Comparison of ENCODE assay signal across 9 cellular contexts in the genomic region with DNA sequence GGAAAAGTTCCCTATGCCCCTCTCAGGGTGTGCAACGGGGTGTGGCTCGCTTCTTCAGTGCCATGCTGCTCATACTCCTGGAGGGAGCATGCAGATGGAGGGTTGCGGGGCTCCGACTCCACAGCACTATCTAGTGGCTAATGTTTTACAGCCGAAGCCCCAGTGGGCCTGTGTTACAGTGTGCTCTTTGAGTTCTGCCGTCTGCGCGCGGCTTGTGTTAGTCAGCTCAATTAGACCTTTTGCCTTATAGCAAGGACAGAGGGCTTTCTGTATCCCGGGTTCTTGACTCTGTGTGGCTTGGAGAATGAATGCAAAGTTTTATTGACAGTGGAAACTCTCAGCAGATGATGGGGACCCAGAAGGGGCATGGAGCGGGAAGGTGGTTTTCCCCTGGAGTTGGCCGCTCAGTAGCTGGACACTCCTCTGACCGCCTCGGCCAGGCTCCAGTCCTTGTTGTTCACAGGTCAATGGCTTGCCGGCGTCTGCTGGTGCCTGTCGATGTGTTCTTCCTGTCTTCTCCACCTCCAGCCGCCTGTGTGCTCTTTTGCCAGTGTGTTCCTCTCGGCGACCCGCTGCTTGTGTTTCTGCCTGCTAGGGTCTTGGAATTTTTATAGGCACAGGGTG.
DNase-seq lines count a peak whose midpoint lies in the region; ATAC-seq, FAIRE-seq and TF ChIP-seq lines count a peak whose summit lies in the region.
"Had no signal": no experiment of that assay in that cellular context is flagged by ENCODE, and none has a peak within 500 bp of the region (broad histone marks: within the 10 kb centered on the region; RNA-seq: fewer than 3 reads in every experiment).

No MANE protein-coding gene starts in this region.

- H3K36me3 Mint-ChIP-seq in activated T-cell treated with anti-CD3 and anti-CD28 coated beads, Interleukin-2, amount 50 U/mL, for 24 hours (ENCODE audit: low read depth): no peaks in the 10 kb centered on the region

- no peaks in the 10 kb centered on the region for H3F3A ChIP-seq in DOHH2 (ENCODE audit: control insufficient read depth, insufficient read depth)

- H3K79me2 ChIP-seq in DOHH2 (ENCODE audit: control insufficient read depth, low read length) (no peaks in the 10 kb centered on the region), K562 (ENCODE audit: control insufficient read depth, insufficient read depth, low read length) (no peaks in the 10 kb centered on the region)

- ATAC-seq in K562 (peak; percentile 79), left lobe of liver (peak; percentile 91), HG02678 (IDR thresholded peaks at IDR 0.05; ENCODE audit: unreplicated experiment) (no peak)

- no peak overlapping the region for H3K4me3 Mint-ChIP-seq in activated T-cell treated with anti-CD3 and anti-CD28 coated beads, Interleukin-2, amount 50 U/mL, for 24 hours

- no peaks in the 10 kb centered on the region for H3K4me1 Mint-ChIP-seq in activated T-cell treated with anti-CD3 and anti-CD28 coated beads, Interleukin-2, amount 50 U/mL, for 24 hours (ENCODE audit: low read depth)

- H3K4me3 ChIP-seq in DOHH2 (ENCODE audit: low read length) (no peak overlapping the region), HUES48 (ENCODE audit: low read depth, low read length) (peak overlapping the region; percentile 27; the same call in 1 of the 2 replicates), K562 (no peak overlapping the region)
- H3K4me3 ChIP-seq: skin epidermis had no signal

- intact Hi-C loops in K562 (cut with micrococcal nuclease): loop anchor here (5.0 to 10.0 kb wide), 2 partner anchors 325 to 453 kb away; no protein-coding TSS in a partner anchor

- no peaks in the 10 kb centered on the region for H3K9me2 ChIP-seq in DOHH2 (replicated peaks; ENCODE audit: control insufficient read depth, low read length)

- no peak; a peak in 1 of 4 replicates for TF ChIP-seq RAD21 in K562 (CRISPR knock-in tag; conservative IDR thresholded peaks at IDR 0.05 in 1 of 2, IDR thresholded peaks at IDR 0.05 in 1 of 2)

- no peaks in the 10 kb centered on the region for H3K36me3 ChIP-seq in DOHH2 (ENCODE audit: control insufficient read depth, low read length)
- H3K36me3 ChIP-seq in HUES48 (ENCODE audit: control insufficient read depth, insufficient read depth, low read length): no peaks in the 10 kb centered on the region
- H3K36me3 ChIP-seq in K562 (ENCODE audit: control insufficient read depth, insufficient read depth, low read length): no peaks in the 10 kb centered on the region

- CTCF ChIA-PET in K562 (lab: Yijun Ruan, JAX; ENCODE audit: low intra/inter-chr PET ratio): no interaction called here

- no peaks in the 10 kb centered on the region for H3K9me1 ChIP-seq in K562 (ENCODE audit: control insufficient read depth, insufficient read depth, low read length)

- H3K9ac ChIP-seq in HUES48 (ENCODE audit: low read depth, low read length) (no peak overlapping the region), K562 (ENCODE audit: insufficient read depth in 1 of 2, low read depth in 2 of 2, low read length in 2 of 2) (no peak overlapping the region)

- DNase-seq in K562 (ENCODE audit: extremely low read depth in 1 of 4, low spot score in 3 of 4): peak in 1 of 4 experiments; percentile 13
- DNase-seq in left lobe of liver (ENCODE audit: low spot score): peak; percentile 44
- DNase-seq in activated T-cell treated with anti-CD3 and anti-CD28 coated beads, Interleukin-2, amount 50 U/mL, for 24 hours: no peak
- no peak for DNase-seq in stimulated activated naive CD4-positive, alpha-beta T cell treated with Interleukin-2 at 50 U/mL for 16 hours (lab: John Stamatoyannopoulos, UW)
- DNase-seq in NCI-H1417 treated with DMSO at 0.1 percent for 48 hours (lab: John Stamatoyannopoulos, UW): no peak

- TF ChIP-seq CTCF in DOHH2 (IDR thresholded peaks at IDR 0.05; ENCODE audit: low read depth, low read length, poor library complexity, severe bottlenecking): peak; percentile 48
- peak in 2 of 3 experiments; percentile 14 to 23; a peak in 1 of 6 replicates for TF ChIP-seq CTCF in K562 (IDR thresholded peaks at IDR 0.05 in 2 of 3, conservative IDR thresholded peaks at IDR 0.05 in 1 of 3; ENCODE audit: insufficient read depth in 2 of 3, low read depth in 1 of 3, low read length in 3 of 3)

- H2AFZ ChIP-seq in K562 (ENCODE audit: low read depth, low read length): no peak overlapping the region

- H4K20me1 ChIP-seq in DOHH2 (ENCODE audit: control insufficient read depth, insufficient read depth, low read depth, low read length) (no peaks in the 10 kb centered on the region), K562 (replicated peaks; ENCODE audit: control insufficient read depth, insufficient read depth, low read length) (no peaks in the 10 kb centered on the region)

- H3K27me3 ChIP-seq in DOHH2 (ENCODE audit: control insufficient read depth, low read length) (0 out of 2 replicates have a peak, but pooled peaks cover 3% of the 10 kb centered on the region), HUES48 (ENCODE audit: control insufficient read depth, insufficient read depth, low read length) (no peaks in the 10 kb centered on the region), K562 (ENCODE audit: control insufficient read depth in 2 of 2, insufficient read depth in 2 of 2, low read length in 2 of 2) (no peaks in the 10 kb centered on the region)

- H3K9me3 ChIP-seq in DOHH2 (ENCODE audit: control insufficient read depth, insufficient read depth, low read length) (no peaks in the 10 kb centered on the region), HUES48 (ENCODE audit: control insufficient read depth, insufficient read depth, low read length) (no peaks in the 10 kb centered on the region), K562 (replicated peaks; ENCODE audit: control insufficient read depth, insufficient read depth, low read depth, low read length) (no peaks in the 10 kb centered on the region)

- FAIRE-seq in K562 (lab: Jason Lieb, UNC): no peak

- in situ Hi-C loops in K562 (cut with MboI): no loop called here

- H3K27ac ChIP-seq in DOHH2 (ENCODE audit: low read depth, low read length) (no peak overlapping the region), HUES48 (ENCODE audit: low read depth, low read length) (no peak overlapping the region), K562 (ENCODE audit: extremely low read depth, low read depth, low read length) (no peak overlapping the region)

- TF ChIP-seq EP300 in K562 (IDR thresholded peaks at IDR 0.05; ENCODE audit: low read length): no peak

- no peaks in the 10 kb centered on the region for H3K9me3 Mint-ChIP-seq in activated T-cell treated with anti-CD3 and anti-CD28 coated beads, Interleukin-2, amount 50 U/mL, for 24 hours

- H3K27ac Mint-ChIP-seq in activated T-cell treated with anti-CD3 and anti-CD28 coated beads, Interleukin-2, amount 50 U/mL, for 24 hours: no peak overlapping the region

- no peak overlapping the region for H3K4me2 ChIP-seq in DOHH2 (ENCODE audit: low read length)
- H3K4me2 ChIP-seq in K562 (ENCODE audit: insufficient read depth, low read length): no peak overlapping the region

- no TSS peak for BruUV-seq in K562 (replicated peaks; lab: Mats Ljungman, UMichigan)

- H3K27me3 Mint-ChIP-seq in activated T-cell treated with anti-CD3 and anti-CD28 coated beads, Interleukin-2, amount 50 U/mL, for 24 hours: no peaks in the 10 kb centered on the region

- POLR2A ChIA-PET in K562 (lab: Yijun Ruan, JAX): no interaction called here

- WGBS in K562 (ENCODE audit: insufficient coverage, low coverage, missing lambda C conversion rate): 87% methylated on average over 14 of the region's 21 CpGs

- H3K4me1 ChIP-seq in DOHH2 (ENCODE audit: control insufficient read depth, low read length): no peaks in the 10 kb centered on the region
- peaks cover 4% of the 10 kb centered on the region; the same call in 1 of the 2 replicates for H3K4me1 ChIP-seq in HUES48 (ENCODE audit: control insufficient read depth, insufficient read depth, low read length)
- no peaks in the 10 kb centered on the region; a peak in 1 of 5 replicates for H3K4me1 ChIP-seq in K562 (replicated peaks in 1 of 2; ENCODE audit: control insufficient read depth in 2 of 2, insufficient read depth in 2 of 2, low read length in 2 of 2)

- TF ChIP-seq POLR2A in K562 (conservative IDR thresholded peaks at IDR 0.05): no peak

TF ChIP-seq in K562, 482 proteins besides CTCF, POLR2A, EP300 and RAD21 (continues in another document):
- TF ChIP-seq ZNF740 (CRISPR knock-in tag; IDR thresholded peaks at IDR 0.05): no peak
- TF ChIP-seq ZNF740 (tag; IDR thresholded peaks at IDR 0.05): no peak
- no peak for TF ChIP-seq SPI1 (IDR thresholded peaks at IDR 0.05; ENCODE audit: borderline replicate concordance, low read depth, low read length)
- TF ChIP-seq ERF (CRISPR knock-in tag; IDR thresholded peaks at IDR 0.05): no peak
- TF ChIP-seq TCF7L2 (IDR thresholded peaks at IDR 0.05; ENCODE audit: low read depth, low read length): no peak
- TF ChIP-seq HMG20B (CRISPR knock-in tag; IDR thresholded peaks at IDR 0.05): no peak
- TF ChIP-seq SREBF2 (CRISPR knock-in tag; IDR thresholded peaks at IDR 0.05): no peak
- TF ChIP-seq GABPB2 (CRISPR knock-in tag; conservative IDR thresholded peaks at IDR 0.05): no peak
- TF ChIP-seq NR2C2 (CRISPR knock-in tag; IDR thresholded peaks at IDR 0.05): no peak
- TF ChIP-seq NR2C2 (tag; IDR thresholded peaks at IDR 0.05): no peak
- no peak for TF ChIP-seq SOX6 (IDR thresholded peaks at IDR 0.05)
- TF ChIP-seq ZFP91 (CRISPR knock-in tag; IDR thresholded peaks at IDR 0.05): no peak
